ENCODE assay signal across 8 cellular contexts in the genomic region with DNA sequence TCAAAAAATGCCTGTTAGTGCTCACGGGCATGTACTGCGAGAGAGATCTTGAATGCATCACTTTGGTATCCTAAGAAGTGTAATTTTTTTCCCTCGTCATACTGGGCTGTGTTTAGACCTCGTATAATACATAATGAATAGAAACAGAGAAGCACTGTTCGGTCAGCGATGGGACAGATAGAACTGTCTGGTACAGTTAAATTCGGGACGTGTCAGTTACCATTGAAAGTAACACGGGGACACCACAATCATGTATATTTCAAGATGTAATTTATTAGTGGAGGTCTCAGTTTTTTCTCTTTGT. TPM values are rescaled to one million over a fixed set of nuclear protein-coding genes. Genes with fewer than 3 reads are reported as not detected.
DNase-seq lines count a peak whose midpoint lies in the region; ATAC-seq and TF ChIP-seq lines count a peak whose summit lies in the region.

No MANE protein-coding gene starts in this region.

- H3K36me3 ChIP-seq in heart left ventricle = no peaks in the 10 kb centered on the region
- H3K36me3 ChIP-seq in lung (ENCODE audit: control insufficient read depth in 2 of 2, insufficient read depth in 2 of 2, low read length in 2 of 2) = no peaks in the 10 kb centered on the region
- no peaks in the 10 kb centered on the region for H3K36me3 ChIP-seq in upper lobe of left lung

- H3K27ac ChIP-seq in heart left ventricle = peak overlapping the region in 10 of 12 donors; percentile 89 to 98 (median 96)
- peak overlapping the region in 1 of 2 donors; percentile 86 for H3K27ac ChIP-seq in lung (ENCODE audit: low read depth in 1 of 2, low read length in 1 of 2)
- peak overlapping the region in 3 of 4 donors; percentile 94 to 96 (median 95) for H3K27ac ChIP-seq in upper lobe of left lung

- intact Hi-C loops in heart left ventricle (cut with DNase I) = loop anchor here (5.0 to 10.0 kb wide), 16 partner anchors 79 to 681 kb away; a partner anchor contains a TSS
- intact Hi-C loops in cardiac septum (cut with DNase I) = loop anchor here (5.0 to 10.0 kb wide), 4 partner anchors 79 to 274 kb away; no protein-coding TSS in a partner anchor

- in situ Hi-C loops in astrocyte of the spinal cord (cut with HindIII; ENCODE audit: low sequenced_read_pairs) = no loop called here

- no peak for DNase-seq in heart left ventricle
- DNase-seq in cardiac septum (ENCODE audit: low spot score) = no peak
- DNase-seq in astrocyte of the spinal cord (ENCODE audit: low read depth, low spot score) = no peak
- no peak for DNase-seq in lung (ENCODE audit: low spot score)
- DNase-seq in upper lobe of left lung = no peak
- DNase-seq in NCI-H1092 treated with DMSO at 0.1 percent for 48 hours (lab: John Stamatoyannopoulos, UW) = no peak
- no peak for DNase-seq in DMS53 treated with DMSO at 0.1 percent for 48 hours (lab: John Stamatoyannopoulos, UW; ENCODE audit: unreplicated experiment)

- no peak for TF ChIP-seq POLR2A in heart left ventricle (IDR thresholded peaks at IDR 0.05)
- TF ChIP-seq POLR2A in upper lobe of left lung (IDR thresholded peaks at IDR 0.05) = no peak

- TF ChIP-seq CTCF in heart left ventricle (IDR thresholded peaks at IDR 0.05) (no peak), astrocyte of the spinal cord (IDR thresholded peaks at IDR 0.05; ENCODE audit: low read depth, low read length) (no peak), lung (IDR thresholded peaks at IDR 0.05; ENCODE audit: control extremely low read depth, extremely low read depth) (no peak), upper lobe of left lung (IDR thresholded peaks at IDR 0.05) (no peak)

- H3K4me3 ChIP-seq in heart left ventricle (peak overlapping the region; percentile 66 to 98 (median 87)), astrocyte of the spinal cord (ENCODE audit: low read depth, low read length) (peak overlapping the region; percentile 76), lung (peak overlapping the region; percentile 96), upper lobe of left lung (peak overlapping the region; percentile 77 to 93 (median 91))

- 10 to 26% (median 16%) methylated on average over 9 of the region's 9 CpGs for WGBS in heart left ventricle, 4 donors
- WGBS in lung, 2 donors = 16 to 18% methylated on average over 9 of the region's 9 CpGs
- 22 to 30% methylated on average over 9 of the region's 9 CpGs for WGBS in upper lobe of left lung, 2 donors

- H3K27me3 ChIP-seq in heart left ventricle (no peaks in the 10 kb centered on the region), lung (ENCODE audit: control insufficient read depth, insufficient read depth) (no peaks in the 10 kb centered on the region), upper lobe of left lung (no peaks in the 10 kb centered on the region)

- H3K4me1 ChIP-seq in heart left ventricle (peaks cover 0 to 43% (median 21%) of the 10 kb centered on the region in 12 donors), lung (ENCODE audit: control insufficient read depth in 2 of 2, insufficient read depth in 2 of 2, low read length in 2 of 2) (peaks cover 4 to 15% of the 10 kb centered on the region in 2 donors), upper lobe of left lung (peaks cover 22 to 40% (median 27%) of the 10 kb centered on the region in 4 donors)

- no peak for ATAC-seq in heart left ventricle
- no peak for ATAC-seq in lung (ENCODE audit: insufficient read depth, low FRiP score)
- no peak for ATAC-seq in upper lobe of left lung (ENCODE audit: low FRiP score in 2 of 2)
- ATAC-seq in GM18868 (IDR thresholded peaks at IDR 0.05; ENCODE audit: unreplicated experiment) = no peak

- TF ChIP-seq EP300 in upper lobe of left lung (IDR thresholded peaks at IDR 0.05) = no peak

- no peaks in the 10 kb centered on the region for H3K9me3 ChIP-seq in heart left ventricle
- H3K9me3 ChIP-seq in lung (ENCODE audit: control insufficient read depth in 2 of 2, insufficient read depth in 1 of 2, low read length in 1 of 2) = no peaks in the 10 kb centered on the region
- H3K9me3 ChIP-seq in upper lobe of left lung = no peaks in the 10 kb centered on the region

RNA-seq across cellular contexts. Expression of a gene that starts 1.8 kb away (rescaled TPM):
- total RNA-seq in heart left ventricle = 10 to 100 TPM; 34.1 to 66.7 (median 49.4) TPM
- 10 to 100 TPM; 17.6 to 41.0 TPM for polyA plus RNA-seq in heart left ventricle
- 43.2 TPM for total RNA-seq in cardiac septum
- 10 to 100 TPM; 43.6 to 96.4 TPM for total RNA-seq in lung
- 10 to 100 TPM; 21.5 to 22.0 TPM for polyA plus RNA-seq in lung
- 100 to 1,000 TPM in 1 of 6 donors, 10 to 100 TPM in 5; 37.5 to 160 (median 60.8) TPM for total RNA-seq in upper lobe of left lung

RNA-seq across cellular contexts. Expression of a gene that starts 2.0 kb away (rescaled TPM):
- total RNA-seq in heart left ventricle = 1 to 10 TPM in 4 of 9 donors, under 1 TPM in 4, not detected in 1; 0.31 to 1.2 (median 0.93) TPM
- under 1 TPM in 1 of 2 donors, not detected in 1; 0.24 TPM for polyA plus RNA-seq in heart left ventricle
- 0.30 TPM for total RNA-seq in cardiac septum
- total RNA-seq in lung = 1 to 10 TPM; 4.2 to 8.6 TPM
- polyA plus RNA-seq in lung = under 1 TPM; 0.61 to 0.80 TPM
- total RNA-seq in upper lobe of left lung = 1 to 10 TPM in 5 of 6 donors, under 1 TPM in 1; 0.69 to 4.2 (median 1.9) TPM
